8 cellular contexts compared by ENCODE assay signal in the genomic region with DNA sequence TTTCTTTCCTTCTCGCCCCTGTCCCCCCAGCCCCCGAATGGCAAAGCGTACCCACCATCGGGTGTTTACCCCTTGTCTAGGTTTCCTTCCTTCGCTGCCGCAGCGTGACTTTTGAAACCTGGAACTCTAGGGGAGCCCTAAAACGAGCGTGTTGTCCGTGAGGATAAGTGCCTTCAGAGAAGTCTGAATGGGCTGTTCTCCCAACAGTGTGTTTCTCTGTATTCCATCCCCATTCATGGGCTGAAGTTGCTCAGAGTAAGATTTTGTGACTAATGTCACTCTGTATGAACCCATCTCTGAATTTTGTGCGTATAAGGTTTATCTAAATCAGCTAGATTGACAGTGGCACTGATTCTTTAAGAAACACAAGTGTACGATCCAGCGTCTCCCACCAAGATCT. TPM values are rescaled to one million over a fixed set of nuclear protein-coding genes. Genes with fewer than 3 reads are reported as not detected.
DNase-seq lines count a peak whose midpoint lies in the region; ATAC-seq and TF ChIP-seq lines count a peak whose summit lies in the region.

No MANE protein-coding gene starts in this region.

- TF ChIP-seq CTCF in C4-2B (conservative IDR thresholded peaks at IDR 0.05) (no peak), epithelial cell of proximal tubule (conservative IDR thresholded peaks at IDR 0.05; ENCODE audit: low read depth, low read length) (no peak), neural progenitor cell (IDR thresholded peaks at IDR 0.05) (no peak)

- POLR2A ChIA-PET in activated CD4-positive, alpha-beta memory T cell treated with anti-CD3 and anti-CD28 coated beads, Interleukin-2, amount 10 ng/mL, durations not matched to agents 7 days and 5 days (lab: Charles Lee) = no interaction called here

- H3K4me1 Mint-ChIP-seq in neural progenitor cell = peaks cover 8% of the 10 kb centered on the region
- peaks cover 2% of the 10 kb centered on the region for H3K4me1 Mint-ChIP-seq in activated CD4-positive, alpha-beta memory T cell treated with anti-CD3 and anti-CD28 coated beads, Interleukin-2, amount 10 ng/mL, durations not matched to agents 7 days and 5 days

- H3K27me3 ChIP-seq in neural progenitor cell = peaks cover 16% of the 10 kb centered on the region

- no peak for ATAC-seq in GM21526 (IDR thresholded peaks at IDR 0.05; ENCODE audit: low FRiP score, unreplicated experiment)
- no peak for ATAC-seq in HG03039 (IDR thresholded peaks at IDR 0.05; ENCODE audit: unreplicated experiment)

- H4K20me1 ChIP-seq in neural progenitor cell (ENCODE audit: low read depth) = peaks cover 2% of the 10 kb centered on the region

- H3K9me3 ChIP-seq in neural progenitor cell (ENCODE audit: low read depth) = peaks cover 7% of the 10 kb centered on the region

- peaks cover 29% of the 10 kb centered on the region for H3K9me3 Mint-ChIP-seq in neural progenitor cell
- H3K9me3 Mint-ChIP-seq in activated CD4-positive, alpha-beta memory T cell treated with anti-CD3 and anti-CD28 coated beads, Interleukin-2, amount 10 ng/mL, durations not matched to agents 7 days and 5 days = peaks cover 8% of the 10 kb centered on the region

- peaks cover 9% of the 10 kb centered on the region for H3F3A ChIP-seq in neural progenitor cell (ENCODE audit: low read depth)

- H3K4me1 ChIP-seq in neural progenitor cell = peaks cover 1% of the 10 kb centered on the region

- H3K4me3 Mint-ChIP-seq in neural progenitor cell = peak overlapping the region; percentile 99
- no peak overlapping the region for H3K4me3 Mint-ChIP-seq in activated CD4-positive, alpha-beta memory T cell treated with anti-CD3 and anti-CD28 coated beads, Interleukin-2, amount 10 ng/mL, durations not matched to agents 7 days and 5 days

- H3K4me3 ChIP-seq in epithelial cell of proximal tubule (ENCODE audit: low read depth, low read length) (peak overlapping the region; percentile 83), neural progenitor cell (peak overlapping the region; percentile 73)

- peak overlapping the region; percentile 78 for H3K27ac Mint-ChIP-seq in neural progenitor cell
- H3K27ac Mint-ChIP-seq in activated CD4-positive, alpha-beta memory T cell treated with anti-CD3 and anti-CD28 coated beads, Interleukin-2, amount 10 ng/mL, durations not matched to agents 7 days and 5 days = no peak overlapping the region

- no peaks in the 10 kb centered on the region for H3K36me3 ChIP-seq in neural progenitor cell

- no peaks in the 10 kb centered on the region for H3K79me2 ChIP-seq in neural progenitor cell (ENCODE audit: low read depth)

- DNase-seq in NCI-H748 (lab: John Stamatoyannopoulos, UW; ENCODE audit: unreplicated experiment) (peak; percentile 51), epithelial cell of proximal tubule (ENCODE audit: low read depth) (no peak), neural progenitor cell (ENCODE audit: low spot score) (no peak), RPMI8226 (no peak)
- DNase-seq in activated CD4-positive, alpha-beta memory T cell treated with anti-CD3 and anti-CD28 coated beads, Interleukin-2, amount 10 ng/mL, durations not matched to agents 7 days and 5 days = no peak

- H3K9ac ChIP-seq in neural progenitor cell = no peak overlapping the region

- peak overlapping the region; percentile 49; the same call in 1 of the 2 replicates for H3K27ac ChIP-seq in C4-2B
- H3K27ac ChIP-seq in neural progenitor cell = no peak overlapping the region

- CTCF ChIA-PET in activated CD4-positive, alpha-beta memory T cell treated with anti-CD3 and anti-CD28 coated beads, Interleukin-2, amount 10 ng/mL, durations not matched to agents 7 days and 5 days (lab: Charles Lee) = interaction anchor here (0.6 kb wide), 1 partner anchor 410 kb away, joined by 5 read pairs; no protein-coding TSS in a partner anchor

- peaks cover 1% of the 10 kb centered on the region for H3K36me3 Mint-ChIP-seq in neural progenitor cell
- H3K36me3 Mint-ChIP-seq in activated CD4-positive, alpha-beta memory T cell treated with anti-CD3 and anti-CD28 coated beads, Interleukin-2, amount 10 ng/mL, durations not matched to agents 7 days and 5 days (ENCODE audit: low read depth) = no peaks in the 10 kb centered on the region

- H3K4me2 ChIP-seq in neural progenitor cell = peak overlapping the region; percentile 77

- H2AFZ ChIP-seq in neural progenitor cell (replicated peaks) = peak overlapping the region; percentile 78

- peaks cover 7% of the 10 kb centered on the region for H3K27me3 Mint-ChIP-seq in neural progenitor cell (ENCODE audit: insufficient read depth, low read depth)
- H3K27me3 Mint-ChIP-seq in activated CD4-positive, alpha-beta memory T cell treated with anti-CD3 and anti-CD28 coated beads, Interleukin-2, amount 10 ng/mL, durations not matched to agents 7 days and 5 days = peaks cover 6% of the 10 kb centered on the region

RNA-seq across cellular contexts. Expression of gene MACROD2, which starts 0.9 kb away (rescaled TPM):
- total RNA-seq in epithelial cell of proximal tubule = 0.23 and 0.51 TPM in 2 replicates
- total RNA-seq in neural progenitor cell (ENCODE audit: low replicate concordance) = 11.9 and 12.1 TPM in 2 replicates
- not detected for total RNA-seq in activated CD4-positive, alpha-beta memory T cell treated with anti-CD3 and anti-CD28 coated beads, Interleukin-2, amount 10 ng/mL, durations not matched to agents 7 days and 5 days

RNA-seq across cellular contexts. Expression of gene SEL1L2, which starts 5.9 kb away (rescaled TPM):
- total RNA-seq in epithelial cell of proximal tubule = not detected in 2 replicates
- 0.77 and 2.5 TPM in 2 replicates for total RNA-seq in neural progenitor cell (ENCODE audit: low replicate concordance)
- total RNA-seq in activated CD4-positive, alpha-beta memory T cell treated with anti-CD3 and anti-CD28 coated beads, Interleukin-2, amount 10 ng/mL, durations not matched to agents 7 days and 5 days = not detected
